ENCODE assay signal across 27 cellular contexts in the genomic region with DNA sequence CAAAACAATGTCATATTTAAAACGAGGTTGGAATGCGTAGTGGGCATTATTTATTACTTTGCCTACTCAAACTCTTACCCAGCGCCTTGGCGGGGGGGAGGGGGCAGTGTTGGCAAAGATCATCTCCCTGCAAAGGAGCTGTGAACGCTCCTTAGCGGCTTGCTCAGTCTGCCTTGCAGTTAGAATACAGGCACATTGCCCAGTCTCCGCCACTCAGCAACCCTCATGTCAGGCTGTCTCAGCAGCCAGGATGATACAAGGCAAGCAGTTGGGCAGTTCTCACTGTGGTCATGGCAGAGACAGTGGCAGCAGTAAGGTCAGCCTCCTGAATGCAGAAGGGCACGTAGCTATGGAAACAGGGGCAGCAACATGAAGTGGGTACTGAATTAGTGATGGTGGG.
"Had no signal": no experiment of that assay in that cellular context is flagged by ENCODE, and none has a peak within 500 bp of the region (broad histone marks: within the 10 kb centered on the region; RNA-seq: fewer than 3 reads in every experiment).

No MANE protein-coding gene starts in this region.

- H3K4me3 ChIP-seq: adrenal gland, cardiac muscle cell, colonic mucosa, gastroesophageal sphincter, psoas muscle, sigmoid colon, thoracic aorta, upper lobe of left lung, vagina had no signal

- H3K9me3 ChIP-seq: adrenal gland, colonic mucosa, gastroesophageal sphincter, psoas muscle, sigmoid colon, thoracic aorta, upper lobe of left lung, vagina had no signal

- H3K36me3 ChIP-seq: adrenal gland, cardiac muscle cell, colonic mucosa, gastroesophageal sphincter, sigmoid colon, thoracic aorta, upper lobe of left lung, vagina had no signal

- H3K27me3 ChIP-seq: adrenal gland, cardiac muscle cell, colonic mucosa, gastroesophageal sphincter, sigmoid colon, upper lobe of left lung, vagina had no signal

- DNase-seq: activated CD4-positive, alpha-beta T cell treated with anti-CD3 and anti-CD28 coated beads for 36 hours; activated CD4-positive, CD25-positive, alpha-beta regulatory T cell; activated naive CD4-positive, alpha-beta T cell treated with anti-CD3 and anti-CD28 coated beads for 36 hours; activated naive CD8-positive, alpha-beta T cell treated with anti-CD3 and anti-CD28 coated beads for 36 hours; activated T-cell treated with anti-CD3 and anti-CD28 coated beads for 4 hours; activated T-cell treated with anti-CD3 and anti-CD28 coated beads, Interleukin-2, amount 50 U/mL, for 72 hours; adrenal gland; aorta; cerebellar nuclear complex; colonic mucosa; effector CD8-positive, alpha-beta T cell; erythroblast; left cardiac atrium; left ventricle myocardium superior; midbrain; naive thymus-derived CD8-positive, alpha-beta T cell; occipital lobe; psoas muscle; sigmoid colon; small intestine; stimulated activated CD4-positive, alpha-beta T cell treated with anti-CD3 and anti-CD28 coated beads, Interleukin-4, amount 100 ng/mL, for 24 hours; upper lobe of left lung had no signal

- ATAC-seq: activated CD4-positive, alpha-beta T cell treated with anti-CD3 and anti-CD28 coated beads for 36 hours; activated T-cell treated with anti-CD3 and anti-CD28 coated beads, Interleukin-2, amount 50 U/mL, for 72 hours; gastroesophageal sphincter; left cardiac atrium; left ventricle myocardium superior; naive thymus-derived CD8-positive, alpha-beta T cell; psoas muscle; stimulated activated effector memory CD8-positive, alpha-beta T cell treated with anti-CD3 and anti-CD28 coated beads, Interleukin-12 subunit alpha, Interleukin-12 subunit beta, amount 100 ng/mL, for 72 hours had no signal
